Comparison of ENCODE assay signal across 21 cellular contexts in genomic region chr1:78792756-78793155, GRCh38.
"Had no signal": no experiment of that assay in that cellular context is flagged by ENCODE, and none has a peak within 500 bp of the region (broad histone marks: within the 10 kb centered on the region; RNA-seq: fewer than 3 reads in every experiment).

No MANE protein-coding gene starts in this region.

- H3K27ac ChIP-seq: cardiac muscle cell, left lung, lower lobe of right lung, pancreas, prostate gland, tibial nerve had no signal

- DNase-seq: activated CD4-positive, alpha-beta T cell treated with anti-CD3 and anti-CD28 coated beads for 36 hours; activated CD4-positive, CD25-positive, alpha-beta regulatory T cell; activated CD8-positive, alpha-beta memory T cell treated with anti-CD3 and anti-CD28 coated beads, Interleukin-2, amount 10 ng/mL, durations not matched to agents 7 days and 5 days; activated CD8-positive, alpha-beta T cell treated with anti-CD3 and anti-CD28 coated beads, Interleukin-2, amount 10 ng/mL, durations not matched to agents 7 days and 5 days; activated naive CD8-positive, alpha-beta T cell treated with anti-CD3 and anti-CD28 coated beads, Interleukin-2, amount 50 U/mL, for 24 hours; activated T-cell treated with anti-CD3 and anti-CD28 coated beads, Interleukin-2, amount 50 U/mL, for 48 hours; anterior cingulate cortex; cortex of kidney; left lung; lower lobe of right lung; mesenchymal stem cell; naive thymus-derived CD8-positive, alpha-beta T cell; nucleus accumbens; pancreas; retina; stimulated activated CD4-positive, alpha-beta T cell treated with anti-CD3 and anti-CD28 coated beads, Interleukin-2, amount 100 ng/mL, for 48 hours; stimulated activated naive CD4-positive, alpha-beta T cell treated with Interleukin-2 at 50 U/mL for 16 hours; T-cell had no signal

- H3K4me1 ChIP-seq: left lung, lower lobe of right lung, pancreas, prostate gland, tibial nerve had no signal

- H3K36me3 ChIP-seq: cardiac muscle cell, left lung, lower lobe of right lung, pancreas, prostate gland, tibial nerve had no signal

- H3K9me3 ChIP-seq: lower lobe of right lung, pancreas, prostate gland, tibial nerve had no signal

- ATAC-seq: activated CD4-positive, alpha-beta T cell treated with anti-CD3 and anti-CD28 coated beads for 36 hours; activated CD8-positive, alpha-beta memory T cell treated with anti-CD3 and anti-CD28 coated beads, Interleukin-2, amount 10 ng/mL, durations not matched to agents 7 days and 5 days; activated CD8-positive, alpha-beta T cell treated with anti-CD3 and anti-CD28 coated beads, Interleukin-2, amount 10 ng/mL, durations not matched to agents 7 days and 5 days; activated naive CD8-positive, alpha-beta T cell treated with anti-CD3 and anti-CD28 coated beads, Interleukin-2, amount 50 U/mL, for 24 hours; left lung; lower lobe of right lung; naive thymus-derived CD8-positive, alpha-beta T cell; pancreas; T-cell had no signal

- H3K4me3 ChIP-seq: cardiac muscle cell, left lung, lower lobe of right lung, pancreas, prostate gland, tibial nerve had no signal

- H3K27me3 ChIP-seq: cardiac muscle cell, left lung, pancreas, tibial nerve had no signal
